ENCODE assay signal across 12 cellular contexts in genomic region chr2:197674546-197674945, GRCh38. TPM values are rescaled to one million over a fixed set of nuclear protein-coding genes. Genes with fewer than 3 reads are reported as not detected.
DNase-seq lines count a peak whose midpoint lies in the region; ATAC-seq and FAIRE-seq lines count a peak whose summit lies in the region.
"Had no signal": no experiment of that assay in that cellular context is flagged by ENCODE, and none has a peak within 500 bp of the region (broad histone marks: within the 10 kb centered on the region; RNA-seq: fewer than 3 reads in every experiment).

No MANE protein-coding gene starts in this region.

- peaks cover 34% of the 10 kb centered on the region for H3K4me1 ChIP-seq in neuron (ENCODE audit: insufficient read depth, low read length)
- H3K4me1 ChIP-seq in aorta (ENCODE audit: control insufficient read depth in 1 of 2, insufficient read depth in 2 of 2, low read length in 2 of 2) = peaks cover 0 to 4% of the 10 kb centered on the region in 2 donors

- FAIRE-seq in frontal cortex (lab: Jason Lieb, UNC) = peak; percentile 36

- H3K36me3 ChIP-seq in neuron (ENCODE audit: insufficient read depth, low read length) (no peaks in the 10 kb centered on the region), aorta (ENCODE audit: control insufficient read depth in 1 of 2, insufficient read depth in 2 of 2, low read length in 1 of 2) (peaks cover 0 to 3% of the 10 kb centered on the region in 2 donors)

- no peaks in the 10 kb centered on the region for H3K9me3 ChIP-seq in neuron (ENCODE audit: low read length)
- H3K9me3 ChIP-seq in aorta (ENCODE audit: control insufficient read depth, low read length) = peaks cover 1% of the 10 kb centered on the region

- intact Hi-C loops in aorta (cut with DNase I) = no loop called here

- peak overlapping the region; percentile 49 for H2AFZ ChIP-seq in neuron (ENCODE audit: low read depth, low read length)

- 3% methylated on average over 3 of the region's 3 CpGs for WGBS in aorta, 2 donors

- DNase-seq in DMS53 (lab: John Stamatoyannopoulos, UW) (peak; percentile 17), DMS53 treated with DMSO at 0.1 percent for 48 hours (lab: John Stamatoyannopoulos, UW; ENCODE audit: unreplicated experiment) (no peak), frontal cortex (ENCODE audit: low spot score in 2 of 2) (peak in 1 of 2 donors; percentile 13), aorta (no peak), hepatic stellate cell (ENCODE audit: low spot score) (no peak), SKM-1 treated with dmso at 0.1 percent for 144 hours (lab: John Stamatoyannopoulos, UW; ENCODE audit: unreplicated experiment) (no peak)
- no peak for DNase-seq in activated CD4-positive, CD25-positive, alpha-beta regulatory T cell (lab: John Stamatoyannopoulos, UW)
- DNase-seq: 8988T, NCI-H1436 treated with DMSO at 0.1 percent for 48 hours, SHP77 treated with DMSO at 0.1 percent for 48 hours had no signal

- ATAC-seq in aorta (ENCODE audit: low FRiP score) = no peak
- ATAC-seq: natural killer cell treated with Interleukin-12 subunit alpha and Interleukin-12 subunit beta and Interleukin-15 and Interleukin-18, amount 100 ng/mL, for 72 hours had no signal

- H3K27ac ChIP-seq in aorta (ENCODE audit: low read depth in 1 of 2, low read length in 2 of 2) = no peak overlapping the region

- H3K4me3 ChIP-seq in neuron (ENCODE audit: low read length) (peak overlapping the region; percentile 53), aorta (ENCODE audit: low read length in 2 of 2) (peak overlapping the region; percentile 72 to 76)

- H3K27me3 ChIP-seq in neuron (ENCODE audit: insufficient read depth, low read length) (no peaks in the 10 kb centered on the region), aorta (ENCODE audit: control insufficient read depth in 1 of 2, insufficient read depth in 2 of 2, low read length in 1 of 2) (no peaks in the 10 kb centered on the region)

RNA-seq across cellular contexts. Expression of gene RFTN2, which starts 0.8 kb away (rescaled TPM):
- total RNA-seq in frontal cortex (22.8 TPM), aorta (10 to 100 TPM; 17.5 to 22.2 TPM)
- polyA plus RNA-seq in aorta = 1 to 10 TPM; 8.0 to 8.8 TPM
- total RNA-seq: natural killer cell treated with Interleukin-12 subunit alpha and Interleukin-12 subunit beta and Interleukin-15 and Interleukin-18, amount 100 ng/mL, for 72 hours had no signal

RNA-seq across cellular contexts. Expression of gene MARS2, which starts 30.6 kb away (rescaled TPM):
- total RNA-seq in frontal cortex = 9.8 TPM
- total RNA-seq in aorta = 1 to 10 TPM; 3.6 to 3.7 TPM
- 1 to 10 TPM in 1 of 2 donors, under 1 TPM in 1; 0.74 to 1.5 TPM for polyA plus RNA-seq in aorta
